10 cellular contexts compared by ENCODE assay signal in genomic region chr13:78875792-78876580, GRCh38.
DNase-seq lines count a peak whose midpoint lies in the region; ATAC-seq and TF ChIP-seq lines count a peak whose summit lies in the region.
"Had no signal": no experiment of that assay in that cellular context is flagged by ENCODE, and none has a peak within 500 bp of the region (broad histone marks: within the 10 kb centered on the region; RNA-seq: fewer than 3 reads in every experiment).

No MANE protein-coding gene starts in this region.

- WGBS in sigmoid colon, 2 donors = 79% methylated on average over 12 of the region's 12 CpGs

- CTCF ChIA-PET in activated CD8-positive, alpha-beta T cell treated with anti-CD3 and anti-CD28 coated beads for 36 hours (lab: Charles Lee) = no interaction called here

- H3K4me3 Mint-ChIP-seq in activated CD8-positive, alpha-beta T cell treated with anti-CD3 and anti-CD28 coated beads for 36 hours = no peak overlapping the region

- no peaks in the 10 kb centered on the region for H3K9me3 Mint-ChIP-seq in activated CD8-positive, alpha-beta T cell treated with anti-CD3 and anti-CD28 coated beads for 36 hours

- intact Hi-C loops in activated CD8-positive, alpha-beta T cell treated with anti-CD3 and anti-CD28 coated beads for 36 hours (cut with micrococcal nuclease) = no loop called here
- intact Hi-C loops in sigmoid colon (cut with DNase I) = no loop called here
- intact Hi-C loops in lower lobe of right lung (cut with DNase I) = no loop called here

- peak; percentile 29 for DNase-seq in activated CD8-positive, alpha-beta T cell treated with anti-CD3 and anti-CD28 coated beads for 36 hours
- DNase-seq in sigmoid colon (no peak), NCI-H187 treated with DMSO at 0.1 percent for 48 hours (lab: John Stamatoyannopoulos, UW) (no peak), lower lobe of right lung (no peak)
- DNase-seq: dermis blood vessel endothelial cell, left cardiac atrium, NCI-H1417 had no signal

- H3K27ac ChIP-seq in sigmoid colon (no peak overlapping the region), lower lobe of right lung (no peak overlapping the region)

- H3K27me3 ChIP-seq in sigmoid colon (no peaks in the 10 kb centered on the region), lower lobe of right lung (ENCODE audit: low read depth) (no peaks in the 10 kb centered on the region)

- no peaks in the 10 kb centered on the region for H3K36me3 ChIP-seq in sigmoid colon
- H3K36me3 ChIP-seq in lower lobe of right lung = no peaks in the 10 kb centered on the region

- no peaks in the 10 kb centered on the region for H3K4me1 Mint-ChIP-seq in activated CD8-positive, alpha-beta T cell treated with anti-CD3 and anti-CD28 coated beads for 36 hours (ENCODE audit: low read depth)

- H3K36me3 Mint-ChIP-seq in activated CD8-positive, alpha-beta T cell treated with anti-CD3 and anti-CD28 coated beads for 36 hours (ENCODE audit: low read depth) = no peaks in the 10 kb centered on the region

- H3K4me3 ChIP-seq in sigmoid colon (no peak overlapping the region), lower lobe of right lung (no peak overlapping the region)

- no peaks in the 10 kb centered on the region for H3K9me3 ChIP-seq in sigmoid colon
- no peaks in the 10 kb centered on the region for H3K9me3 ChIP-seq in lower lobe of right lung

- H3K27ac Mint-ChIP-seq in activated CD8-positive, alpha-beta T cell treated with anti-CD3 and anti-CD28 coated beads for 36 hours = no peak overlapping the region

- POLR2A ChIA-PET in activated CD8-positive, alpha-beta T cell treated with anti-CD3 and anti-CD28 coated beads for 36 hours (lab: Charles Lee) = no interaction called here

- no peak for TF ChIP-seq POLR2A in sigmoid colon (IDR thresholded peaks at IDR 0.05)

- no peaks in the 10 kb centered on the region for H3K27me3 Mint-ChIP-seq in activated CD8-positive, alpha-beta T cell treated with anti-CD3 and anti-CD28 coated beads for 36 hours

- no peak for TF ChIP-seq EP300 in sigmoid colon (IDR thresholded peaks at IDR 0.05)

- TF ChIP-seq CTCF in GM12872 (IDR thresholded peaks at IDR 0.05; ENCODE audit: insufficient read depth, low read depth, low read length) (peak; percentile 32; the same call in 1 of the 3 replicates), sigmoid colon (IDR thresholded peaks at IDR 0.05) (no peak), lower lobe of right lung (IDR thresholded peaks at IDR 0.05) (no peak)
- no peak for TF ChIP-seq CTCF in activated CD8-positive, alpha-beta T cell treated with anti-CD3 and anti-CD28 coated beads for 36 hours (IDR thresholded peaks at IDR 0.05)

- H3K4me1 ChIP-seq in sigmoid colon (no peaks in the 10 kb centered on the region), lower lobe of right lung (no peaks in the 10 kb centered on the region)

- peak; percentile 69 for ATAC-seq in GM19328 (IDR thresholded peaks at IDR 0.05; ENCODE audit: unreplicated experiment)
- ATAC-seq in HG03439 (IDR thresholded peaks at IDR 0.05; ENCODE audit: unreplicated experiment) = peak; percentile 76
- ATAC-seq in activated CD8-positive, alpha-beta T cell treated with anti-CD3 and anti-CD28 coated beads for 36 hours = no peak
- ATAC-seq in lower lobe of right lung = no peak
- ATAC-seq: left cardiac atrium had no signal

Comparison
In these comparisons a context has a peak if more than half of its experiments do, and no peak if none do; other contexts are left out.
1. ATAC-seq: peak in GM19328 (single experiment) and HG03439 (single experiment); none in activated CD8-positive, alpha-beta T cell treated with anti-CD3 and anti-CD28 coated beads for 36 hours (single experiment) and lower lobe of right lung (0 of 2).